In the genomic region with DNA sequence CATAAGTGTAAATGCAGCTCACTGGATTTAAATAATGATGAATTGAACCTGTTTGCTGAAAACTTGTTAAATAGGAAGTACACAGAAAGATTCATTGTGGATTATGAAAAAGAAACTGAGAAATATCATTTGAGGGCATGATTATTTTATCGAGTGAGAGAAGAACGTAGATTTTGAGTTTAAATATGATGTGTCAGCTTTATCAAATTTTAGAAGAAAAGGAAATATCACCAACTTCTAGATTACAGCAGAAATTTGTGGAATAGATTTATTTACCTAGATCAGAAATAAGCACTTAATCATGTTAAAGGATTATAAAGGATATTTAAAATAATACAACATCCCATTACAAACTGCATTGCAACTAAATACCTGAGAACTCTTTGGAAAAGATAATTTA, we compare ENCODE assay signal across 1 cellular context.
TF ChIP-seq lines count a peak whose summit lies in the region.

No MANE protein-coding gene starts in this region.

TF ChIP-seq in HepG2, 621 proteins besides CTCF, POLR2A, EP300 and RAD21:
- TF ChIP-seq ZNF737 (CRISPR knock-in tag; IDR thresholded peaks at IDR 0.05; ENCODE audit: borderline replicate concordance), result no peak
- peak; percentile 69 for TF ChIP-seq MAFF (IDR thresholded peaks at IDR 0.05; ENCODE audit: low read depth, low read length)
- no peak for TF ChIP-seq SIN3B (IDR thresholded peaks at IDR 0.05; ENCODE audit: low read length)
- no peak for TF ChIP-seq ZNF597 (CRISPR knock-in tag; IDR thresholded peaks at IDR 0.05)
- peak; percentile 58 to 87 for TF ChIP-seq MAFK (conservative IDR thresholded peaks at IDR 0.05 in 1 of 2, IDR thresholded peaks at IDR 0.05 in 1 of 2; ENCODE audit: low read length in 2 of 2)
- TF ChIP-seq CBFB (CRISPR knock-in tag; IDR thresholded peaks at IDR 0.05), result no peak
- TF ChIP-seq, protein P1, sequence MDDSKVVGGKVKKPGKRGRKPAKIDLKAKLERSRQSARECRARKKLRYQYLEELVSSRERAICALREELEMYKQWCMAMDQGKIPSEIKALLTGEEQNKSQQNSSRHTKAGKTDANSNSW (CRISPR knock-in tag; IDR thresholded peaks at IDR 0.05; ENCODE audit: borderline replicate concordance), result no peak
